ENCODE assay signal across 8 cellular contexts in genomic region chr22:36334081-36334831, GRCh38. TPM values are rescaled to one million over a fixed set of nuclear protein-coding genes. Genes with fewer than 3 reads are reported as not detected.
DNase-seq lines count a peak whose midpoint lies in the region; TF ChIP-seq lines count a peak whose summit lies in the region.

No MANE protein-coding gene starts in this region.

- H3K4me1 ChIP-seq in BE2C (peaks cover 53% of the 10 kb centered on the region), Karpas-422 (ENCODE audit: low read length) (peaks cover 97% of the 10 kb centered on the region), adrenal gland (replicated peaks in 1 of 2) (peaks cover 79 to 99% of the 10 kb centered on the region in 2 donors), liver (ENCODE audit: control insufficient read depth in 4 of 4, insufficient read depth in 4 of 4, low read length in 3 of 4) (peaks cover 15 to 64% (median 42%) of the 10 kb centered on the region in 4 donors), transverse colon (peaks cover 81 to 97% (median 89%) of the 10 kb centered on the region in 4 donors)

- no peak for TF ChIP-seq POLR2A in adrenal gland (IDR thresholded peaks at IDR 0.05)
- TF ChIP-seq POLR2A in transverse colon (IDR thresholded peaks at IDR 0.05), result no peak

- H3K4me2 ChIP-seq in Karpas-422 (ENCODE audit: low read depth, low read length, poor library complexity, severe bottlenecking), result no peak overlapping the region

- H3K9me2 ChIP-seq in Karpas-422 (replicated peaks; ENCODE audit: insufficient read depth, low read length), result no peaks in the 10 kb centered on the region

- H3K4me3 ChIP-seq in BE2C (ENCODE audit: low read depth, low read length) (no peak overlapping the region), Karpas-422 (ENCODE audit: low read length) (no peak overlapping the region), adrenal gland (no peak overlapping the region), liver (ENCODE audit: low read depth in 1 of 3, low read length in 3 of 3) (no peak overlapping the region), transverse colon (no peak overlapping the region)

- peaks cover 11% of the 10 kb centered on the region; the same call in 1 of the 2 replicates for H4K20me1 ChIP-seq in Karpas-422 (ENCODE audit: insufficient read depth, low read depth, low read length)

- H3K9ac ChIP-seq in Karpas-422 (ENCODE audit: low read length), result peak overlapping the region; percentile 1; the same call in 1 of the 2 replicates
- H3K9ac ChIP-seq in liver (ENCODE audit: low read depth in 1 of 2, low read length in 2 of 2), result no peak overlapping the region

- H3K9me3 ChIP-seq in BE2C (no peaks in the 10 kb centered on the region), Karpas-422 (ENCODE audit: low read length) (no peaks in the 10 kb centered on the region), adrenal gland (replicated peaks in 1 of 3) (no peaks in the 10 kb centered on the region), liver (ENCODE audit: control insufficient read depth in 4 of 4, low read length in 3 of 4) (no peaks in the 10 kb centered on the region), transverse colon (no peaks in the 10 kb centered on the region)

- H3K36me3 ChIP-seq in BE2C (peaks cover 43% of the 10 kb centered on the region), Karpas-422 (ENCODE audit: insufficient read depth, low read length) (peaks cover 29% of the 10 kb centered on the region; the same call in 1 of the 2 replicates), adrenal gland (replicated peaks in 1 of 2) (peaks cover 0 to 43% of the 10 kb centered on the region in 2 donors), liver (ENCODE audit: control insufficient read depth in 4 of 4, insufficient read depth in 3 of 4, low read depth in 1 of 4, low read length in 3 of 4) (peaks cover 0 to 30% (median 24%) of the 10 kb centered on the region in 4 donors), transverse colon (peaks cover 0 to 12% (median under 1%) of the 10 kb centered on the region in 4 donors)

- H3K79me2 ChIP-seq in Karpas-422 (ENCODE audit: low read length), result peaks cover 93% of the 10 kb centered on the region

- TF ChIP-seq EP300 in transverse colon (IDR thresholded peaks at IDR 0.05; ENCODE audit: low read depth), result no peak

- 72 to 88% (median 79%) methylated on average over 15 to 25 of the region's 25 CpGs for WGBS in adrenal gland, 4 donors
- WGBS in liver, result 80% methylated on average over 25 of the region's 25 CpGs
- WGBS in transverse colon (ENCODE audit: low coverage in 1 of 2), 2 donors, result 67 to 75% methylated on average over 5 to 25 of the region's 25 CpGs

- H3K27ac ChIP-seq in Karpas-422 (ENCODE audit: low read length) (peak overlapping the region; percentile 8), adrenal gland (peak overlapping the region in 4 of 5 donors; percentile 32 to 97 (median 94)), liver (ENCODE audit: low read depth in 1 of 2, low read length in 2 of 2) (peak overlapping the region; percentile 51 to 90), transverse colon (peak overlapping the region; percentile 92 to 99 (median 96))

- no peak for TF ChIP-seq RAD21 in liver (IDR thresholded peaks at IDR 0.05)

- H3K27me3 ChIP-seq in BE2C (no peaks in the 10 kb centered on the region), Karpas-422 (ENCODE audit: low read length) (no peaks in the 10 kb centered on the region), adrenal gland (no peaks in the 10 kb centered on the region), liver (ENCODE audit: control insufficient read depth in 4 of 4, insufficient read depth in 4 of 4, low read length in 3 of 4) (no peaks in the 10 kb centered on the region), transverse colon (no peaks in the 10 kb centered on the region)

- DNase-seq in BE2C (peak; percentile 70), Karpas-422 (no peak), adrenal gland (no peak), transverse colon (peak; percentile 52), HuH-7 (ENCODE audit: low spot score) (no peak), NCI-H2171 (lab: John Stamatoyannopoulos, UW) (no peak), foreskin melanocyte (no peak)

- in situ Hi-C loops in transverse colon (cut with MboI; ENCODE audit: low pct_ligation_motif_present in 1 of 4, low pct_unique_long_range_greater_than_20kb in 1 of 4, low sequenced_read_pairs in 3 of 4), result no loop called here

- H2AFZ ChIP-seq in Karpas-422 (ENCODE audit: low read length), result no peak overlapping the region

- intact Hi-C loops in adrenal gland (cut with DNase I), result no loop called here
- intact Hi-C loops in transverse colon (cut with DNase I; ENCODE audit: low total_unique reads), result no loop called here

- TF ChIP-seq CTCF in BE2C (IDR thresholded peaks at IDR 0.05; ENCODE audit: low read depth, low read length) (peak; percentile 46), adrenal gland (IDR thresholded peaks at IDR 0.05) (no peak), liver (IDR thresholded peaks at IDR 0.05; ENCODE audit: low read depth, low read length, missing input control) (no peak), transverse colon (IDR thresholded peaks at IDR 0.05) (no peak)

TF ChIP-seq in liver, 16 proteins besides CTCF, POLR2A, EP300 and RAD21:
- TF ChIP-seq GABPA (IDR thresholded peaks at IDR 0.05 in 1 of 2, conservative IDR thresholded peaks at IDR 0.05 in 1 of 2), result no peak
- TF ChIP-seq HNF4G (IDR thresholded peaks at IDR 0.05), result no peak
- TF ChIP-seq MAX (IDR thresholded peaks at IDR 0.05), result no peak
- TF ChIP-seq FOXA1 (IDR thresholded peaks at IDR 0.05), result no peak
- no peak for TF ChIP-seq YY1 (IDR thresholded peaks at IDR 0.05)
- TF ChIP-seq FOXA2 (IDR thresholded peaks at IDR 0.05), result no peak
- no peak for TF ChIP-seq SP1 (IDR thresholded peaks at IDR 0.05)
- TF ChIP-seq TAF1 (conservative IDR thresholded peaks at IDR 0.05), result no peak
- no peak for TF ChIP-seq ATF3 (IDR thresholded peaks at IDR 0.05)
- no peak for TF ChIP-seq JUND (IDR thresholded peaks at IDR 0.05)
- TF ChIP-seq RXRA (IDR thresholded peaks at IDR 0.05), result no peak
- TF ChIP-seq EGR1 (IDR thresholded peaks at IDR 0.05; ENCODE audit: low read depth in 2 of 2), result no peak

RNA-seq across cellular contexts. Expression of gene MYH9, which starts 53.5 kb away (rescaled TPM):
- polyA plus RNA-seq in BE2C (2012; ENCODE audit: insufficient read depth, insufficient read length, low read depth), result 101 TPM
- total RNA-seq in Karpas-422 (2014; rRNA removed; shearing (Covaris generic); ENCODE audit: low replicate concordance), result 57.5 and 95.1 TPM in 2 replicates
- total RNA-seq in adrenal gland (100 to 1,000 TPM; 294 to 427 (median 369) TPM), liver (100 to 1,000 TPM; 123 to 150 TPM), transverse colon (100 to 1,000 TPM; 385 to 511 (median 460) TPM)
- polyA plus RNA-seq in adrenal gland (100 to 1,000 TPM in 2 of 3 donors, 10 to 100 TPM in 1; 96.2 to 164 (median 133) TPM), liver (10 to 100 TPM; 32.3 to 74.1 TPM)

Comparison
In these comparisons a context has a peak if more than half of its experiments do, and no peak if none do; other contexts are left out.
1. DNase-seq: peak in BE2C (single experiment) and transverse colon (single experiment); none in Karpas-422 (single experiment), adrenal gland (0 of 7), HuH-7 (single experiment), NCI-H2171 (single experiment) and foreskin melanocyte (single experiment).
2. H3K27ac ChIP-seq: peak in every context shown above with its lines; median percentile 96 in transverse colon; 94 in adrenal gland; 70 in liver; 8 in Karpas-422.